Comparison of ENCODE assay signal across 13 cellular contexts in genomic region chr4:112510191-112510467, GRCh38. TPM values are rescaled to one million over a fixed set of nuclear protein-coding genes. Genes with fewer than 3 reads are reported as not detected.
DNase-seq lines count a peak whose midpoint lies in the region; ATAC-seq, FAIRE-seq and TF ChIP-seq lines count a peak whose summit lies in the region.
"Had no signal": no experiment of that assay in that cellular context is flagged by ENCODE, and none has a peak within 500 bp of the region (broad histone marks: within the 10 kb centered on the region; RNA-seq: fewer than 3 reads in every experiment).

No MANE protein-coding gene starts in this region.

- TF ChIP-seq POLR2A in A549 (IDR thresholded peaks at IDR 0.05; ENCODE audit: low read length) = no peak

- no peak for TF ChIP-seq CTCF in A549 (IDR thresholded peaks at IDR 0.05)

- no peak overlapping the region for H3K27ac Mint-ChIP-seq in activated naive CD8-positive, alpha-beta T cell treated with anti-CD3 and anti-CD28 coated beads, Interleukin-2, amount 10 ng/mL, durations not matched to agents 7 days and 5 days
- peak overlapping the region in 2 of 6 donors; percentile 47 to 86 for H3K27ac Mint-ChIP-seq in naive B cell

- peaks cover 10% of the 10 kb centered on the region; the same call in 2 of the 3 replicates for H3K4me1 ChIP-seq in A549

- CTCF ChIA-PET in A549 (lab: Yijun Ruan, JAX) = interaction anchor here (1.5 to 1.7 kb wide), 2 partner anchors 14 to 94 kb away, joined by 3 to 6 read pairs; no protein-coding TSS in a partner anchor

- POLR2A ChIA-PET in A549 (lab: Yijun Ruan, JAX) = no interaction called here
- POLR2A ChIA-PET in activated naive CD8-positive, alpha-beta T cell treated with anti-CD3 and anti-CD28 coated beads, Interleukin-2, amount 10 ng/mL, durations not matched to agents 7 days and 5 days (lab: Charles Lee) = no interaction called here

- TF ChIP-seq EP300 in A549 (IDR thresholded peaks at IDR 0.05) = no peak

- no peak overlapping the region for H3K27ac ChIP-seq in A549
- H3K27ac ChIP-seq: SJCRH30 had no signal

- DNase-seq in A549 (ENCODE audit: low read depth in 1 of 2, low spot score in 1 of 2) (no peak), naive B cell (no peak), NCI-H146 treated with DMSO at 0.1 percent for 48 hours (lab: John Stamatoyannopoulos, UW; ENCODE audit: unreplicated experiment) (no peak)
- no peak for DNase-seq in activated naive CD8-positive, alpha-beta T cell treated with anti-CD3 and anti-CD28 coated beads, Interleukin-2, amount 10 ng/mL, durations not matched to agents 7 days and 5 days
- DNase-seq: activated CD8-positive, alpha-beta memory T cell treated with anti-CD3 and anti-CD28 coated beads, Interleukin-2, amount 50 U/mL, for 4 hours; DMS153; effector CD8-positive, alpha-beta T cell; SJCRH30; stimulated activated CD4-positive, alpha-beta T cell treated with anti-CD3 and anti-CD28 coated beads, Interleukin-12 subunit alpha, Interleukin-12 subunit beta, amount 100 ng/mL, for 4 hours had no signal

- peak overlapping the region; percentile 67 for H3K4me3 Mint-ChIP-seq in activated naive CD8-positive, alpha-beta T cell treated with anti-CD3 and anti-CD28 coated beads, Interleukin-2, amount 10 ng/mL, durations not matched to agents 7 days and 5 days
- peak overlapping the region; percentile 58 to 85 (median 80) for H3K4me3 Mint-ChIP-seq in naive B cell

- H3K4me3 ChIP-seq in A549 = peak overlapping the region; percentile 30; the same call in 1 of the 3 replicates
- H3K4me3 ChIP-seq in GM08714 (ENCODE audit: low read length) = peak overlapping the region; percentile 45; the same call in 1 of the 2 replicates
- H3K4me3 ChIP-seq: SJCRH30 had no signal

- H3K4me1 Mint-ChIP-seq in activated naive CD8-positive, alpha-beta T cell treated with anti-CD3 and anti-CD28 coated beads, Interleukin-2, amount 10 ng/mL, durations not matched to agents 7 days and 5 days = peaks cover 33% of the 10 kb centered on the region
- H3K4me1 Mint-ChIP-seq in naive B cell = peaks cover 37 to 45% (median 41%) of the 10 kb centered on the region in 3 donors

- H3K9me3 ChIP-seq in A549 = no peaks in the 10 kb centered on the region
- H3K9me3 ChIP-seq: SJCRH30 had no signal

- FAIRE-seq in A549 (lab: Jason Lieb, UNC) = no peak

- peaks cover 85% of the 10 kb centered on the region for H3K27me3 Mint-ChIP-seq in activated naive CD8-positive, alpha-beta T cell treated with anti-CD3 and anti-CD28 coated beads, Interleukin-2, amount 10 ng/mL, durations not matched to agents 7 days and 5 days
- peaks cover 74 to 88% (median 81%) of the 10 kb centered on the region in 3 donors for H3K27me3 Mint-ChIP-seq in naive B cell

- peak overlapping the region; percentile 81 for H3K4me2 ChIP-seq in A549

- 17% methylated on average over 6 of the region's 7 CpGs for WGBS in A549 (ENCODE audit: missing lambda C conversion rate)

- TF ChIP-seq RAD21 in A549 (conservative IDR thresholded peaks at IDR 0.05 in 1 of 2, IDR thresholded peaks at IDR 0.05 in 1 of 2) = no peak

- no peaks in the 10 kb centered on the region for H3K9me3 Mint-ChIP-seq in activated naive CD8-positive, alpha-beta T cell treated with anti-CD3 and anti-CD28 coated beads, Interleukin-2, amount 10 ng/mL, durations not matched to agents 7 days and 5 days
- peaks cover 0 to 39% (median 12%) of the 10 kb centered on the region in 7 donors for H3K9me3 Mint-ChIP-seq in naive B cell

- no peaks in the 10 kb centered on the region for H3K36me3 Mint-ChIP-seq in activated naive CD8-positive, alpha-beta T cell treated with anti-CD3 and anti-CD28 coated beads, Interleukin-2, amount 10 ng/mL, durations not matched to agents 7 days and 5 days
- peaks cover 12 to 16% of the 10 kb centered on the region in 2 donors for H3K36me3 Mint-ChIP-seq in naive B cell

- ATAC-seq in A549 = no peak
- no peak for ATAC-seq in activated naive CD8-positive, alpha-beta T cell treated with anti-CD3 and anti-CD28 coated beads, Interleukin-2, amount 10 ng/mL, durations not matched to agents 7 days and 5 days (ENCODE audit: low read depth)
- no peak for ATAC-seq in naive B cell (ENCODE audit: low read depth in 2 of 2)
- ATAC-seq in GM18873 (IDR thresholded peaks at IDR 0.05; ENCODE audit: low FRiP score, unreplicated experiment) = no peak
- no peak for ATAC-seq in GM19023 (IDR thresholded peaks at IDR 0.05; ENCODE audit: unreplicated experiment)
- no peak for ATAC-seq in GM21381 (IDR thresholded peaks at IDR 0.05; ENCODE audit: unreplicated experiment)

TF ChIP-seq in A549, 52 proteins besides CTCF, POLR2A, EP300 and RAD21:
- TF ChIP-seq NPAS2 (CRISPR knock-in tag; IDR thresholded peaks at IDR 0.05; ENCODE audit: borderline replicate concordance) = no peak
- TF ChIP-seq FOSB (CRISPR knock-in tag; IDR thresholded peaks at IDR 0.05) = no peak
- no peak for TF ChIP-seq BHLHE40 (IDR thresholded peaks at IDR 0.05; ENCODE audit: low read depth, low read length)
- TF ChIP-seq MAZ (IDR thresholded peaks at IDR 0.05; ENCODE audit: borderline replicate concordance, low read depth, low read length) = no peak

RNA-seq across cellular contexts. Expression of gene NEUROG2, which starts 5.9 kb away (rescaled TPM):
- polyA plus RNA-seq in A549 (2011; rRNA removed) (not detected in 2 replicates), A549 (2017; fragmentation: RNase III; extraction: RNeasy Plus Mini Kit Qiagen cat#74134 plus additional on column Dnase treatment) (not detected in 3 replicates), naive B cell (ENCODE audit: low read depth in 6 of 6) (not detected)
- not detected in 2 replicates for polyA plus RNA-seq in A549 (2012; cell fraction: cytosol; rRNA removed)
- not detected in 2 replicates for polyA plus RNA-seq in A549 (2012; cell fraction: nucleus; rRNA removed)
- not detected in 2 replicates for polyA minus RNA-seq in A549 (2011; rRNA and poly(A)+ RNA removed)
- not detected for total RNA-seq in activated naive CD8-positive, alpha-beta T cell treated with anti-CD3 and anti-CD28 coated beads, Interleukin-2, amount 10 ng/mL, durations not matched to agents 7 days and 5 days
